ENCODE assay signal across 2 cellular contexts in genomic region chr19:53828531-53828930, GRCh38.
TF ChIP-seq lines count a peak whose summit lies in the region.

No MANE protein-coding gene starts in this region.

TF ChIP-seq in GM23338, 12 proteins besides CTCF, POLR2A, EP300 and RAD21:
- no peak for TF ChIP-seq EZH2 (IDR thresholded peaks at IDR 0.05; ENCODE audit: low read depth, unreplicated experiment)
- no peak for TF ChIP-seq ZNF114 (CRISPR knock-in tag; IDR thresholded peaks at IDR 0.05)
- no peak for TF ChIP-seq ZNF331 (CRISPR knock-in tag; IDR thresholded peaks at IDR 0.05; ENCODE audit: low read depth)
- no peak for TF ChIP-seq POLR2AphosphoS5 (IDR thresholded peaks at IDR 0.05; ENCODE audit: low read depth)
- no peak for TF ChIP-seq REST (IDR thresholded peaks at IDR 0.05; ENCODE audit: unreplicated experiment)
- TF ChIP-seq NANOG (IDR thresholded peaks at IDR 0.05; ENCODE audit: borderline replicate concordance): no peak
- TF ChIP-seq EZH2phosphoT487 (IDR thresholded peaks at IDR 0.05; ENCODE audit: unreplicated experiment): no peak
- no peak for TF ChIP-seq JUNB (IDR thresholded peaks at IDR 0.05; ENCODE audit: unreplicated experiment)
- no peak for TF ChIP-seq CREB1 (CRISPR knock-in tag; IDR thresholded peaks at IDR 0.05; ENCODE audit: low read depth)
- TF ChIP-seq ZNF462 (CRISPR knock-in tag; IDR thresholded peaks at IDR 0.05): no peak
- TF ChIP-seq STAT1 (IDR thresholded peaks at IDR 0.05; ENCODE audit: unreplicated experiment): no peak
- TF ChIP-seq ETS1 (IDR thresholded peaks at IDR 0.05): no peak

TF ChIP-seq in H1, 55 proteins besides CTCF, POLR2A, EP300 and RAD21:
- TF ChIP-seq USF2 (IDR thresholded peaks at IDR 0.05; ENCODE audit: low read length): no peak
- no peak for TF ChIP-seq BACH1 (IDR thresholded peaks at IDR 0.05; ENCODE audit: low read length)
- TF ChIP-seq ZNF274 (IDR thresholded peaks at IDR 0.05; ENCODE audit: borderline replicate concordance, extremely low read depth, low read length): no peak
- TF ChIP-seq CBX8 (IDR thresholded peaks at IDR 0.05; ENCODE audit: borderline replicate concordance, low read depth, low read length): no peak
- no peak for TF ChIP-seq GTF2F1 (IDR thresholded peaks at IDR 0.05; ENCODE audit: borderline replicate concordance, low read depth, low read length)
- TF ChIP-seq CREB1 (IDR thresholded peaks at IDR 0.05): no peak
